21 cellular contexts compared by ENCODE assay signal in the genomic region with DNA sequence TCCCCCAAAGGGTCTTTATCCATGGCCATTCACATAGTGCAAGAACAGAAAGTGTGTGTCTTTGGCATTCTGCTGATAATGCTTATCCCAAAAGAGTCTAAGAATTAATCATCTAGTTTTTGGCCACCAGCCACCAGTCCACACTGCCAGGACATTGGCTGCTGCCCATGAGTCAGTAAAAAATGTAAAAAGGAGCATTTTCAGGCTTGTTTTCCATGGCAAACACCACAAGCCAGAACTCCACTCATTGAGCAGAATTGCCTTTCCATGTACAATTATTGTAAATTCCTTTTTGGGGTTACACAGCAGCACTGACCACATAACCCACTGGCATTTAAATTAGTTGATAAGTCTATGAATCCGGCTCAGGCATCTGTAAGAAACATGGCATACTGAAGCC.
A peak's percentile ranks its signal among the peaks of the same experiment; 100 is the strongest.
DNase-seq lines count a peak whose midpoint lies in the region; ATAC-seq and TF ChIP-seq lines count a peak whose summit lies in the region.
"Had no signal": no experiment of that assay in that cellular context is flagged by ENCODE, and none has a peak within 500 bp of the region (broad histone marks: within the 10 kb centered on the region; RNA-seq: fewer than 3 reads in every experiment).

No MANE protein-coding gene starts in this region.

- no peak for TF ChIP-seq CTCF in brain microvascular endothelial cell (IDR thresholded peaks at IDR 0.05; ENCODE audit: low read depth, low read length, missing control alignments)
- TF ChIP-seq CTCF in foreskin keratinocyte (conservative IDR thresholded peaks at IDR 0.05): no peak
- no peak for TF ChIP-seq CTCF in left ventricle myocardium inferior (IDR thresholded peaks at IDR 0.05; ENCODE audit: borderline replicate concordance)

- H3K4me1 ChIP-seq in foreskin keratinocyte (peaks cover 5% of the 10 kb centered on the region), left ventricle myocardium inferior (no peaks in the 10 kb centered on the region)
- H3K4me1 ChIP-seq: BE2C, heart right ventricle, neural progenitor cell had no signal

- ATAC-seq in foreskin keratinocyte (peak; percentile 67), GM18498 (IDR thresholded peaks at IDR 0.05; ENCODE audit: unreplicated experiment) (no peak)
- ATAC-seq: activated T-cell treated with anti-CD3 and anti-CD28 coated beads, Interleukin-2, amount 50 U/mL, for 72 hours; heart right ventricle; right cardiac atrium had no signal

- in situ Hi-C loops in brain microvascular endothelial cell (cut with HindIII; ENCODE audit: low pct_ligation_motif_present, low sequenced_read_pairs): no loop called here

- H3K9me3 ChIP-seq in left ventricle myocardium inferior (replicated peaks): no peaks in the 10 kb centered on the region
- H3K9me3 ChIP-seq: BE2C, heart right ventricle had no signal

- DNase-seq in ELR (ENCODE audit: low read depth) (peak; percentile 17), NCI-H446 treated with DMSO at 0.1 percent for 48 hours (lab: John Stamatoyannopoulos, UW) (peak; percentile 24), brain microvascular endothelial cell (peak; percentile 21), foreskin keratinocyte (peak in 1 of 2 donors; percentile 41), left ventricle myocardium inferior (no peak), hepatic stellate cell (ENCODE audit: low spot score) (no peak), GM19240 (ENCODE audit: insufficient read length, low spot score) (no peak)
- DNase-seq: activated naive CD4-positive, alpha-beta T cell; activated T-cell treated with anti-CD3 and anti-CD28 coated beads, Interleukin-2, amount 50 U/mL, for 72 hours; BE2C; DMS53; heart right ventricle; KBM-7; NCI-H1436 treated with DMSO at 0.1 percent for 48 hours; NCI-H2107; PC-9; right cardiac atrium; stimulated activated CD4-positive, alpha-beta T cell treated with anti-CD3 and anti-CD28 coated beads, Interleukin-2, amount 100 ng/mL, for 48 hours; SW 1271 had no signal

- H3K27me3 ChIP-seq in brain microvascular endothelial cell (replicated peaks): no peaks in the 10 kb centered on the region
- H3K27me3 ChIP-seq in foreskin keratinocyte: no peaks in the 10 kb centered on the region
- no peaks in the 10 kb centered on the region for H3K27me3 ChIP-seq in left ventricle myocardium inferior (ENCODE audit: low read depth)
- H3K27me3 ChIP-seq: BE2C, neural progenitor cell had no signal

- intact Hi-C loops in left ventricle myocardium inferior (cut with micrococcal nuclease): no loop called here

- H3K36me3 ChIP-seq in brain microvascular endothelial cell (replicated peaks) (no peaks in the 10 kb centered on the region), left ventricle myocardium inferior (no peaks in the 10 kb centered on the region)
- H3K36me3 ChIP-seq: BE2C, heart right ventricle, neural progenitor cell had no signal

- H3K4me3 ChIP-seq in brain microvascular endothelial cell (ENCODE audit: low read depth, low read length) (no peak overlapping the region), left ventricle myocardium inferior (no peak overlapping the region)
- H3K4me3 ChIP-seq: heart right ventricle, neural progenitor cell, PC-9 had no signal

- H3K27ac ChIP-seq in brain microvascular endothelial cell (no peak overlapping the region), foreskin keratinocyte (no peak overlapping the region), left ventricle myocardium inferior (replicated peaks) (no peak overlapping the region)
- H3K27ac ChIP-seq: heart right ventricle, neural progenitor cell, PC-9 had no signal

Comparison
In these comparisons a context has a peak if more than half of its experiments do, and no peak if none do; other contexts are left out.
1. DNase-seq: peak in ELR (single experiment), NCI-H446 treated with DMSO at 0.1 percent for 48 hours (single experiment) and brain microvascular endothelial cell (single experiment); none in left ventricle myocardium inferior (single experiment), hepatic stellate cell (single experiment) and GM19240 (single experiment).